In genomic region chr16:58426095-58426494, GRCh38 we compare ENCODE assay signal across 8 cellular contexts. TPM values are rescaled to one million over a fixed set of nuclear protein-coding genes. Genes with fewer than 3 reads are reported as not detected.
DNase-seq lines count a peak whose midpoint lies in the region; ATAC-seq and TF ChIP-seq lines count a peak whose summit lies in the region.

No MANE protein-coding gene starts in this region.

- CTCF ChIA-PET in GM10248 (lab: Yijun Ruan, JAX) = interaction anchor here (1.2 to 2.3 kb wide), 3 partner anchors 17 to 330 kb away, joined by 3 to 5 read pairs (median 5); no protein-coding TSS in a partner anchor

- no peaks in the 10 kb centered on the region for H4K20me1 ChIP-seq in MM.1S (ENCODE audit: insufficient read depth, low read length)

- peak overlapping the region in 1 of 2 donors; percentile 78 for H3K27ac Mint-ChIP-seq in effector memory CD8-positive, alpha-beta T cell

- no peak overlapping the region for H2AFZ ChIP-seq in MM.1S (ENCODE audit: low read length)

- no peak overlapping the region for H3K4me2 ChIP-seq in MM.1S (ENCODE audit: low read depth, low read length)

- H3K27me3 ChIP-seq in MM.1S (replicated peaks; ENCODE audit: insufficient read depth, low read length) = no peaks in the 10 kb centered on the region
- H3K27me3 ChIP-seq in BE2C = no peaks in the 10 kb centered on the region

- H3K4me3 ChIP-seq in MM.1S (ENCODE audit: low read length) (no peak overlapping the region), BE2C (ENCODE audit: low read depth, low read length) (no peak overlapping the region)

- no peaks in the 10 kb centered on the region for H3K79me2 ChIP-seq in MM.1S (ENCODE audit: low read length)

- peaks cover 13 to 17% of the 10 kb centered on the region in 2 donors for H3K27me3 Mint-ChIP-seq in effector memory CD8-positive, alpha-beta T cell

- H3F3A ChIP-seq in MM.1S (ENCODE audit: insufficient read depth, low read length) = no peaks in the 10 kb centered on the region

- H3K4me1 ChIP-seq in MM.1S (ENCODE audit: low read length) = no peaks in the 10 kb centered on the region
- H3K4me1 ChIP-seq in BE2C = peaks cover 6% of the 10 kb centered on the region; the same call in 1 of the 2 replicates

- TF ChIP-seq CTCF in GM10248 (IDR thresholded peaks at IDR 0.05; ENCODE audit: control extremely low read depth, extremely low read depth, low read depth, missing control alignments) (no peak), MM.1S (IDR thresholded peaks at IDR 0.05; ENCODE audit: low read length) (no peak), BE2C (IDR thresholded peaks at IDR 0.05; ENCODE audit: low read depth, low read length) (no peak)

- ATAC-seq in GM21515 (IDR thresholded peaks at IDR 0.05; ENCODE audit: unreplicated experiment) = peak; percentile 87
- ATAC-seq in effector memory CD8-positive, alpha-beta T cell (replicated peaks) = peak; percentile 84

- H3K4me1 Mint-ChIP-seq in effector memory CD8-positive, alpha-beta T cell (ENCODE audit: low read depth in 2 of 2) = peaks cover 12 to 16% of the 10 kb centered on the region in 2 donors

- H3K4me3 Mint-ChIP-seq in effector memory CD8-positive, alpha-beta T cell = peak overlapping the region; percentile 49 to 64

- H3K9ac ChIP-seq in MM.1S (ENCODE audit: low read length) = no peak overlapping the region

- H3K36me3 ChIP-seq in MM.1S (replicated peaks; ENCODE audit: insufficient read depth, low read length) (no peaks in the 10 kb centered on the region), BE2C (no peaks in the 10 kb centered on the region)

- H3K9me3 ChIP-seq in MM.1S (replicated peaks; ENCODE audit: insufficient read depth, low read length) (no peaks in the 10 kb centered on the region), BE2C (no peaks in the 10 kb centered on the region)

- H3K9me2 ChIP-seq in MM.1S (replicated peaks; ENCODE audit: insufficient read depth, low read length) = no peaks in the 10 kb centered on the region

- no peaks in the 10 kb centered on the region for H3K9me3 Mint-ChIP-seq in effector memory CD8-positive, alpha-beta T cell

- no peaks in the 10 kb centered on the region for H3K36me3 Mint-ChIP-seq in effector memory CD8-positive, alpha-beta T cell (ENCODE audit: insufficient read depth)

- POLR2A ChIA-PET in GM10248 (lab: Yijun Ruan, JAX) = no interaction called here

- DNase-seq in GM10248 (ENCODE audit: extremely low spot score) (peak; percentile 37), MM.1S (peak; percentile 42), NCI-H146 treated with DMSO at 0.1 percent for 48 hours (lab: John Stamatoyannopoulos, UW; ENCODE audit: unreplicated experiment) (no peak), glomerular visceral epithelial cell (ENCODE audit: extremely low spot score) (no peak), BE2C (no peak), kidney glomerular epithelial cell (lab: John Stamatoyannopoulos, UW) (no peak)
- DNase-seq in effector memory CD8-positive, alpha-beta T cell = peak in 1 of 3 experiments; percentile 4

- no peak overlapping the region for H3K27ac ChIP-seq in MM.1S (ENCODE audit: low read length)

RNA-seq across cellular contexts. Expression of gene GINS3, which starts 33.8 kb away (rescaled TPM):
- polyA plus RNA-seq in BE2C (2012; ENCODE audit: insufficient read depth, insufficient read length, low read depth) = 14.4 TPM

Comparison
In these comparisons a context has a peak if more than half of its experiments do, and no peak if none do; other contexts are left out.
1. DNase-seq: peak in GM10248 (single experiment) and MM.1S (single experiment); none in NCI-H146 treated with DMSO at 0.1 percent for 48 hours (single experiment), glomerular visceral epithelial cell (single experiment), BE2C (single experiment) and kidney glomerular epithelial cell (single experiment).